In genomic region chr2:241339839-241340471, GRCh38 we compare ENCODE assay signal across 15 cellular contexts. TPM values are rescaled to one million over a fixed set of nuclear protein-coding genes. Genes with fewer than 3 reads are reported as not detected.
A peak's percentile ranks its signal among the peaks of the same experiment; 100 is the strongest.
DNase-seq lines count a peak whose midpoint lies in the region; ATAC-seq, FAIRE-seq and TF ChIP-seq lines count a peak whose summit lies in the region.
"Had no signal": no experiment of that assay in that cellular context is flagged by ENCODE, and none has a peak within 500 bp of the region (broad histone marks: within the 10 kb centered on the region; RNA-seq: fewer than 3 reads in every experiment).

No MANE protein-coding gene starts in this region.

- no peaks in the 10 kb centered on the region for H3K27me3 Mint-ChIP-seq in MCF 10A (ENCODE audit: insufficient read depth, unreplicated experiment)
- H3K27me3 Mint-ChIP-seq in activated CD4-positive, alpha-beta memory T cell treated with anti-CD3 and anti-CD28 coated beads, Interleukin-2, amount 10 ng/mL, durations not matched to agents 7 days and 5 days: no peaks in the 10 kb centered on the region
- H3K27me3 Mint-ChIP-seq: activated CD4-positive, alpha-beta T cell treated with anti-CD3 and anti-CD28 coated beads for 36 hours had no signal

- no peak for FAIRE-seq in HepG2 (lab: Jason Lieb, UNC)

- H3K79me2 ChIP-seq in mammary epithelial cell (ENCODE audit: insufficient read depth, low read length): peaks cover 43% of the 10 kb centered on the region
- H3K79me2 ChIP-seq in HepG2 (ENCODE audit: insufficient read depth, low read length): peaks cover 12% of the 10 kb centered on the region

- no peak overlapping the region for H2AFZ ChIP-seq in mammary epithelial cell (ENCODE audit: low read depth, low read length)
- H2AFZ ChIP-seq in HepG2 (ENCODE audit: low read length): no peak overlapping the region

- H3K9ac ChIP-seq in mammary epithelial cell (ENCODE audit: insufficient read depth, low read length) (no peak overlapping the region), HepG2 (ENCODE audit: insufficient read depth, low read depth, low read length) (no peak overlapping the region)

- TF ChIP-seq EP300 in HepG2 (IDR thresholded peaks at IDR 0.05; ENCODE audit: low read depth in 2 of 2, low read length in 2 of 2) (no peak), HepG2 (CRISPR knock-in tag; IDR thresholded peaks at IDR 0.05; ENCODE audit: borderline replicate concordance) (no peak)

- H3K36me3 ChIP-seq in mammary epithelial cell (ENCODE audit: insufficient read depth, low read length) (peaks cover 43% of the 10 kb centered on the region), uterus (no peaks in the 10 kb centered on the region), HepG2 (replicated peaks in 1 of 2; ENCODE audit: control insufficient read depth in 1 of 2, insufficient read depth in 2 of 2, low read length in 2 of 2) (peaks cover 41 to 88% of the 10 kb centered on the region in 2 experiments)

- dilution Hi-C loops in mammary epithelial cell (cut with HindIII; ENCODE audit: low sequenced_read_pairs): no loop called here

- H3K36me3 Mint-ChIP-seq in MCF 10A (ENCODE audit: insufficient read depth, unreplicated experiment): peaks cover 90% of the 10 kb centered on the region
- H3K36me3 Mint-ChIP-seq in activated CD4-positive, alpha-beta memory T cell treated with anti-CD3 and anti-CD28 coated beads, Interleukin-2, amount 10 ng/mL, durations not matched to agents 7 days and 5 days (ENCODE audit: low read depth): peaks cover 78% of the 10 kb centered on the region

- H3K4me3 Mint-ChIP-seq in MCF 10A (ENCODE audit: unreplicated experiment): no peak overlapping the region
- no peak overlapping the region for H3K4me3 Mint-ChIP-seq in activated CD4-positive, alpha-beta memory T cell treated with anti-CD3 and anti-CD28 coated beads, Interleukin-2, amount 10 ng/mL, durations not matched to agents 7 days and 5 days
- H3K4me3 Mint-ChIP-seq: activated CD4-positive, alpha-beta T cell treated with anti-CD3 and anti-CD28 coated beads for 36 hours had no signal

- H3K27ac Mint-ChIP-seq in MCF 10A (ENCODE audit: low read depth, unreplicated experiment): peak overlapping the region; percentile 5
- H3K27ac Mint-ChIP-seq in activated CD4-positive, alpha-beta memory T cell treated with anti-CD3 and anti-CD28 coated beads, Interleukin-2, amount 10 ng/mL, durations not matched to agents 7 days and 5 days: peak overlapping the region; percentile 9

- WGBS in mammary epithelial cell (ENCODE audit: low coverage, missing lambda C conversion rate): 32% methylated on average over 6 of the region's 6 CpGs
- WGBS in HepG2 (ENCODE audit: low lambda C conversion rate): 93% methylated on average over 6 of the region's 6 CpGs

- H3K4me2 ChIP-seq in mammary epithelial cell (ENCODE audit: insufficient read depth, low read depth, low read length) (no peak overlapping the region), HepG2 (ENCODE audit: low read depth, low read length) (no peak overlapping the region)

- CTCF ChIA-PET in MCF 10A (lab: Yijun Ruan, JAX): no interaction called here
- CTCF ChIA-PET in mammary epithelial cell (lab: Charles Lee; ENCODE audit: low non-redundant PET): no interaction called here
- CTCF ChIA-PET in activated CD4-positive, alpha-beta memory T cell treated with anti-CD3 and anti-CD28 coated beads, Interleukin-2, amount 10 ng/mL, durations not matched to agents 7 days and 5 days (lab: Charles Lee): no interaction called here
- CTCF ChIA-PET in HepG2 (lab: Yijun Ruan, JAX; ENCODE audit: low intra/inter-chr PET ratio, low total read pairs): no interaction called here

- TF ChIP-seq POLR2A in uterus (IDR thresholded peaks at IDR 0.05) (no peak), HepG2 (IDR thresholded peaks at IDR 0.05; ENCODE audit: insufficient read depth in 1 of 2, low read depth in 2 of 2, low read length in 2 of 2) (no peak)

- intact Hi-C loops in MCF 10A (cut with micrococcal nuclease): no loop called here
- intact Hi-C loops in mammary epithelial cell (cut with micrococcal nuclease): no loop called here
- intact Hi-C loops in uterus (cut with DNase I; ENCODE audit: low total_unique reads): no loop called here
- intact Hi-C loops in HepG2 (cut with micrococcal nuclease; ENCODE audit: unreplicated experiment): no loop called here

- H3K4me3 ChIP-seq in mammary epithelial cell (replicated peaks in 1 of 3; ENCODE audit: insufficient read depth in 1 of 3, low read depth in 2 of 3, low read length in 3 of 3): no peak overlapping the region
- H3K4me3 ChIP-seq in uterus: no peak overlapping the region
- no peak overlapping the region for H3K4me3 ChIP-seq in HepG2 (replicated peaks in 1 of 3; ENCODE audit: insufficient read depth in 1 of 3, low read depth in 2 of 3, low read length in 3 of 3)
- H3K4me3 ChIP-seq: HAP-1, tibial nerve had no signal

- no peaks in the 10 kb centered on the region for H3K4me1 ChIP-seq in mammary epithelial cell (ENCODE audit: insufficient read depth, low read length)
- peaks cover 4 to 10% of the 10 kb centered on the region in 2 donors for H3K4me1 ChIP-seq in uterus
- H3K4me1 ChIP-seq in HepG2 (ENCODE audit: insufficient read depth, low read length): no peaks in the 10 kb centered on the region
- H3K4me1 ChIP-seq: HAP-1 had no signal

- H3K9me3 ChIP-seq in mammary epithelial cell (replicated peaks; ENCODE audit: insufficient read depth, low read length) (no peaks in the 10 kb centered on the region), uterus (no peaks in the 10 kb centered on the region), HepG2 (ENCODE audit: low read length) (no peaks in the 10 kb centered on the region)
- H3K9me3 ChIP-seq: HAP-1, tibial nerve had no signal

- no peak for TF ChIP-seq RAD21 in HepG2 (CRISPR knock-in tag; IDR thresholded peaks at IDR 0.05)

- no peaks in the 10 kb centered on the region for H3K27me3 ChIP-seq in mammary epithelial cell (ENCODE audit: insufficient read depth, low read length)
- no peaks in the 10 kb centered on the region for H3K27me3 ChIP-seq in uterus
- H3K27me3 ChIP-seq in HepG2 (ENCODE audit: control insufficient read depth in 1 of 2, insufficient read depth in 2 of 2, low read length in 2 of 2): no peaks in the 10 kb centered on the region
- H3K27me3 ChIP-seq: tibial nerve had no signal

- peaks cover 6% of the 10 kb centered on the region for H3K4me1 Mint-ChIP-seq in MCF 10A (ENCODE audit: insufficient read depth, unreplicated experiment)
- peaks cover 41% of the 10 kb centered on the region for H3K4me1 Mint-ChIP-seq in activated CD4-positive, alpha-beta memory T cell treated with anti-CD3 and anti-CD28 coated beads, Interleukin-2, amount 10 ng/mL, durations not matched to agents 7 days and 5 days

- ATAC-seq in HepG2 (no peak), GM18868 (IDR thresholded peaks at IDR 0.05; ENCODE audit: unreplicated experiment) (no peak), GM21423 (IDR thresholded peaks at IDR 0.05; ENCODE audit: unreplicated experiment) (no peak)

- POLR2A ChIA-PET in MCF 10A (lab: Yijun Ruan, JAX): interaction anchor here (0.6 to 0.9 kb wide), 2 partner anchors 10 to 16 kb away, joined by 3 read pairs; no protein-coding TSS in a partner anchor
- POLR2A ChIA-PET in activated CD4-positive, alpha-beta memory T cell treated with anti-CD3 and anti-CD28 coated beads, Interleukin-2, amount 10 ng/mL, durations not matched to agents 7 days and 5 days (lab: Charles Lee): interaction anchor here (0.9 to 1.2 kb wide), 2 partner anchors 24 to 25 kb away, joined by 3 to 4 read pairs; partner anchors contain the start of genes HDLBP and SEPTIN2
- POLR2A ChIA-PET in HepG2 (lab: Yijun Ruan, JAX): no interaction called here

- in situ Hi-C loops in mammary epithelial cell (cut with MboI; ENCODE audit: low sequenced_read_pairs in 2 of 2) (no loop called here), HepG2 (cut with HindIII; ENCODE audit: extremely low pct_ligation_motif_present, low pct_unique_long_range_greater_than_20kb) (no loop called here)

- H3K9me3 Mint-ChIP-seq in MCF 10A (ENCODE audit: unreplicated experiment): no peaks in the 10 kb centered on the region
- H3K9me3 Mint-ChIP-seq in activated CD4-positive, alpha-beta memory T cell treated with anti-CD3 and anti-CD28 coated beads, Interleukin-2, amount 10 ng/mL, durations not matched to agents 7 days and 5 days: no peaks in the 10 kb centered on the region

- no peak for TF ChIP-seq CTCF in MCF 10A (IDR thresholded peaks at IDR 0.05; ENCODE audit: unreplicated experiment)
- TF ChIP-seq CTCF in mammary epithelial cell (conservative IDR thresholded peaks at IDR 0.05 in 1 of 2, IDR thresholded peaks at IDR 0.05 in 1 of 2; ENCODE audit: extremely low read depth in 1 of 2, insufficient read depth in 1 of 2, low read depth in 1 of 2, low read length in 2 of 2): no peak
- TF ChIP-seq CTCF in uterus (IDR thresholded peaks at IDR 0.05): no peak
- TF ChIP-seq CTCF in HepG2 (CRISPR knock-in tag; IDR thresholded peaks at IDR 0.05): no peak

- no peak overlapping the region for H3K27ac ChIP-seq in mammary epithelial cell (ENCODE audit: insufficient read depth, low read depth, low read length)
- H3K27ac ChIP-seq in uterus: peak overlapping the region; percentile 51 to 65
- H3K27ac ChIP-seq in HepG2 (ENCODE audit: extremely low read length, insufficient read depth, low read length): no peak overlapping the region

- DNase-seq in MCF 10A (ENCODE audit: unreplicated experiment) (no peak), mammary epithelial cell (no peak), iris pigment epithelial cell (ENCODE audit: low read depth) (peak; percentile 39), uterus (no peak), HepG2 (ENCODE audit: low spot score) (no peak)
- no peak for DNase-seq in activated CD4-positive, alpha-beta memory T cell treated with anti-CD3 and anti-CD28 coated beads, Interleukin-2, amount 10 ng/mL, durations not matched to agents 7 days and 5 days
- DNase-seq: activated CD4-positive, alpha-beta T cell treated with anti-CD3 and anti-CD28 coated beads for 36 hours; DMS153; NCI-H226; retina; stimulated activated CD4-positive, alpha-beta T cell treated with anti-CD3 and anti-CD28 coated beads, Interleukin-2, amount 100 ng/mL, for 24 hours had no signal

- BruUV-seq in MCF 10A (replicated peaks; lab: Mats Ljungman, UMichigan): no TSS peak
- no TSS peak for BruUV-seq in mammary epithelial cell (replicated peaks; lab: Mats Ljungman, UMichigan)
- BruUV-seq in HepG2 (replicated peaks; lab: Mats Ljungman, UMichigan): no TSS peak

- H4K20me1 ChIP-seq in mammary epithelial cell (ENCODE audit: insufficient read depth, low read length) (no peaks in the 10 kb centered on the region), HepG2 (ENCODE audit: insufficient read depth, low read length) (peaks cover 10% of the 10 kb centered on the region)

RNA-seq across cellular contexts. Expression of gene FARP2, which starts 16.1 kb away (rescaled TPM):
- total RNA-seq in MCF 10A (2022) (31.7 and 32.6 TPM in 2 replicates), mammary epithelial cell (10 to 100 TPM; 38.5 to 40.2 TPM), uterus (10 to 100 TPM; 20.0 to 92.0 (median 40.6) TPM), HepG2 (2016; rRNA removed; fragmentation: Illumina TruSeq; extraction: Trizol) (43.3 and 45.4 TPM in 2 replicates)
- polyA plus RNA-seq in mammary epithelial cell (22.0 TPM), HepG2 (2011; rRNA removed) (28.0 and 29.5 TPM in 2 replicates)
- polyA minus RNA-seq in mammary epithelial cell: 103 TPM
- 10 to 100 TPM; 14.1 to 15.0 TPM for total RNA-seq in activated CD4-positive, alpha-beta memory T cell treated with anti-CD3 and anti-CD28 coated beads, Interleukin-2, amount 10 ng/mL, durations not matched to agents 7 days and 5 days
- total RNA-seq in HepG2 (2016; cell fraction: cytosol; rRNA removed; fragmentation: Illumina TruSeq; extraction: Trizol; ENCODE audit: low read depth): 60.7 and 66.0 TPM in 2 replicates
- total RNA-seq in HepG2 (2016; cell fraction: insoluble cytoplasmic fraction; rRNA removed; fragmentation: Illumina TruSeq; extraction: Trizol): 39.9 and 41.1 TPM in 2 replicates
- 26.8 and 27.2 TPM in 2 replicates for total RNA-seq in HepG2 (2016; cell fraction: membrane; rRNA removed; fragmentation: Illumina TruSeq; extraction: Trizol)
- total RNA-seq in HepG2 (2016; cell fraction: nucleus; rRNA removed; fragmentation: Illumina TruSeq; extraction: Trizol): 40.7 and 47.5 TPM in 2 replicates
- polyA plus RNA-seq in HepG2 (2011; cell fraction: cytosol; rRNA removed): 14.2 and 16.0 TPM in 2 replicates
- 67.3 and 75.5 TPM in 2 replicates for polyA plus RNA-seq in HepG2 (2011; cell fraction: nucleus; rRNA removed)
- polyA plus RNA-seq in HepG2 (2012): 28.7 and 33.3 TPM in 2 replicates
- polyA plus RNA-seq in HepG2 (2016; cell fraction: cytosol; fragmentation: Illumina TruSeq; extraction: Trizol; ENCODE audit: low read depth): 3.3 and 4.4 TPM in 2 replicates
- polyA plus RNA-seq in HepG2 (2016; cell fraction: insoluble cytoplasmic fraction; fragmentation: Illumina TruSeq; extraction: Trizol; ENCODE audit: low read depth): 24.1 and 27.0 TPM in 2 replicates
- polyA plus RNA-seq in HepG2 (2016; cell fraction: membrane; fragmentation: Illumina TruSeq; extraction: Trizol; ENCODE audit: low read depth): 6.7 and 9.3 TPM in 2 replicates
- polyA plus RNA-seq in HepG2 (2016; cell fraction: nucleus; fragmentation: Illumina TruSeq; extraction: Trizol; ENCODE audit: insufficient read depth, low read depth): 43.0 and 49.1 TPM in 2 replicates
- 62.3 and 67.5 TPM in 2 replicates for polyA minus RNA-seq in HepG2 (2011; rRNA and poly(A)+ RNA removed; ENCODE audit: low replicate concordance)
- polyA minus RNA-seq in HepG2 (2011; cell fraction: cytosol; rRNA and poly(A)+ RNA removed): 23.7 and 25.8 TPM in 2 replicates
- polyA minus RNA-seq in HepG2 (2011; cell fraction: nucleus; rRNA and poly(A)+ RNA removed): 56.9 and 62.9 TPM in 2 replicates

RNA-seq across cellular contexts. Expression of gene SEPTIN2, which starts 24.2 kb away (rescaled TPM):
- total RNA-seq in MCF 10A (2022) (254 and 271 TPM in 2 replicates), mammary epithelial cell (100 to 1,000 TPM; 294 to 300 TPM), uterus (100 to 1,000 TPM; 135 to 631 (median 268) TPM), HepG2 (2016; rRNA removed; fragmentation: Illumina TruSeq; extraction: Trizol) (493 and 750 TPM in 2 replicates)
- polyA plus RNA-seq in mammary epithelial cell (223 TPM), HepG2 (2011; rRNA removed) (579 and 733 TPM in 2 replicates)
- 528 TPM for polyA minus RNA-seq in mammary epithelial cell
- 100 to 1,000 TPM; 282 to 290 TPM for total RNA-seq in activated CD4-positive, alpha-beta memory T cell treated with anti-CD3 and anti-CD28 coated beads, Interleukin-2, amount 10 ng/mL, durations not matched to agents 7 days and 5 days
- 68.0 and 78.0 TPM in 2 replicates for total RNA-seq in HepG2 (2016; cell fraction: cytosol; rRNA removed; fragmentation: Illumina TruSeq; extraction: Trizol; ENCODE audit: low read depth)
- 485 and 732 TPM in 2 replicates for total RNA-seq in HepG2 (2016; cell fraction: insoluble cytoplasmic fraction; rRNA removed; fragmentation: Illumina TruSeq; extraction: Trizol)
- 155 and 168 TPM in 2 replicates for total RNA-seq in HepG2 (2016; cell fraction: membrane; rRNA removed; fragmentation: Illumina TruSeq; extraction: Trizol)
- 303 and 351 TPM in 2 replicates for total RNA-seq in HepG2 (2016; cell fraction: nucleus; rRNA removed; fragmentation: Illumina TruSeq; extraction: Trizol)
- 208 and 366 TPM in 2 replicates for polyA plus RNA-seq in HepG2 (2011; cell fraction: cytosol; rRNA removed)
- 383 and 475 TPM in 2 replicates for polyA plus RNA-seq in HepG2 (2011; cell fraction: nucleus; rRNA removed)
- 320 and 513 TPM in 2 replicates for polyA plus RNA-seq in HepG2 (2012)
- polyA plus RNA-seq in HepG2 (2016; cell fraction: cytosol; fragmentation: Illumina TruSeq; extraction: Trizol; ENCODE audit: low read depth): 35.1 and 36.8 TPM in 2 replicates
- 746 and 761 TPM in 2 replicates for polyA plus RNA-seq in HepG2 (2016; cell fraction: insoluble cytoplasmic fraction; fragmentation: Illumina TruSeq; extraction: Trizol; ENCODE audit: low read depth)
- polyA plus RNA-seq in HepG2 (2016; cell fraction: membrane; fragmentation: Illumina TruSeq; extraction: Trizol; ENCODE audit: low read depth): 102 and 104 TPM in 2 replicates
- polyA plus RNA-seq in HepG2 (2016; cell fraction: nucleus; fragmentation: Illumina TruSeq; extraction: Trizol; ENCODE audit: insufficient read depth, low read depth): 515 and 562 TPM in 2 replicates
- 234 and 609 TPM in 2 replicates for polyA minus RNA-seq in HepG2 (2011; rRNA and poly(A)+ RNA removed; ENCODE audit: low replicate concordance)
- polyA minus RNA-seq in HepG2 (2011; cell fraction: cytosol; rRNA and poly(A)+ RNA removed): 218 and 237 TPM in 2 replicates
- 446 and 458 TPM in 2 replicates for polyA minus RNA-seq in HepG2 (2011; cell fraction: nucleus; rRNA and poly(A)+ RNA removed)

RNA-seq across cellular contexts. Expression of gene HDLBP, which starts 24.5 kb away (rescaled TPM):
- 670 and 743 TPM in 2 replicates for total RNA-seq in MCF 10A (2022)
- 100 to 1,000 TPM; 617 to 628 TPM for total RNA-seq in mammary epithelial cell
- polyA plus RNA-seq in mammary epithelial cell: 360 TPM
- 893 TPM for polyA minus RNA-seq in mammary epithelial cell
- 100 to 1,000 TPM; 190 to 193 TPM for total RNA-seq in activated CD4-positive, alpha-beta memory T cell treated with anti-CD3 and anti-CD28 coated beads, Interleukin-2, amount 10 ng/mL, durations not matched to agents 7 days and 5 days
- 1,000 to 10,000 TPM in 1 of 4 donors, 100 to 1,000 TPM in 3; 226 to 1,465 (median 466) TPM for total RNA-seq in uterus
- 707 and 912 TPM in 2 replicates for total RNA-seq in HepG2 (2016; rRNA removed; fragmentation: Illumina TruSeq; extraction: Trizol)
- 195 and 216 TPM in 2 replicates for total RNA-seq in HepG2 (2016; cell fraction: cytosol; rRNA removed; fragmentation: Illumina TruSeq; extraction: Trizol; ENCODE audit: low read depth)
- total RNA-seq in HepG2 (2016; cell fraction: insoluble cytoplasmic fraction; rRNA removed; fragmentation: Illumina TruSeq; extraction: Trizol): 687 and 831 TPM in 2 replicates
- total RNA-seq in HepG2 (2016; cell fraction: membrane; rRNA removed; fragmentation: Illumina TruSeq; extraction: Trizol): 620 and 676 TPM in 2 replicates
- total RNA-seq in HepG2 (2016; cell fraction: nucleus; rRNA removed; fragmentation: Illumina TruSeq; extraction: Trizol): 437 and 494 TPM in 2 replicates
- polyA plus RNA-seq in HepG2 (2011; rRNA removed): 434 and 464 TPM in 2 replicates
- polyA plus RNA-seq in HepG2 (2011; cell fraction: cytosol; rRNA removed): 419 and 448 TPM in 2 replicates
- polyA plus RNA-seq in HepG2 (2011; cell fraction: nucleus; rRNA removed): 618 and 764 TPM in 2 replicates
- polyA plus RNA-seq in HepG2 (2012): 461 and 517 TPM in 2 replicates
- polyA plus RNA-seq in HepG2 (2016; cell fraction: cytosol; fragmentation: Illumina TruSeq; extraction: Trizol; ENCODE audit: low read depth): 179 and 188 TPM in 2 replicates
- 695 and 895 TPM in 2 replicates for polyA plus RNA-seq in HepG2 (2016; cell fraction: insoluble cytoplasmic fraction; fragmentation: Illumina TruSeq; extraction: Trizol; ENCODE audit: low read depth)
- 483 and 563 TPM in 2 replicates for polyA plus RNA-seq in HepG2 (2016; cell fraction: membrane; fragmentation: Illumina TruSeq; extraction: Trizol; ENCODE audit: low read depth)
- polyA plus RNA-seq in HepG2 (2016; cell fraction: nucleus; fragmentation: Illumina TruSeq; extraction: Trizol; ENCODE audit: insufficient read depth, low read depth): 674 and 742 TPM in 2 replicates
- polyA minus RNA-seq in HepG2 (2011; rRNA and poly(A)+ RNA removed; ENCODE audit: low replicate concordance): 303 and 643 TPM in 2 replicates
- polyA minus RNA-seq in HepG2 (2011; cell fraction: cytosol; rRNA and poly(A)+ RNA removed): 590 and 596 TPM in 2 replicates
- polyA minus RNA-seq in HepG2 (2011; cell fraction: nucleus; rRNA and poly(A)+ RNA removed): 603 and 678 TPM in 2 replicates

Comparison
In these comparisons a context has a peak if more than half of its experiments do, and no peak if none do; other contexts are left out.
1. H3K27ac ChIP-seq: peak in uterus (2 of 2); none in mammary epithelial cell (single experiment) and HepG2 (single experiment).